Comparison of ENCODE assay signal across 13 cellular contexts in genomic region chr9:125296843-125297372, GRCh38. TPM values are rescaled to one million over a fixed set of nuclear protein-coding genes. Genes with fewer than 3 reads are reported as not detected.
DNase-seq lines count a peak whose midpoint lies in the region; ATAC-seq and TF ChIP-seq lines count a peak whose summit lies in the region.
"Had no signal": no experiment of that assay in that cellular context is flagged by ENCODE, and none has a peak within 500 bp of the region (broad histone marks: within the 10 kb centered on the region; RNA-seq: fewer than 3 reads in every experiment).

No MANE protein-coding gene starts in this region.

- CTCF ChIA-PET in WTC11 (lab: Charles Lee) = interaction anchor here (0.8 kb wide), 1 partner anchor 42 kb away, joined by 3 read pairs; no protein-coding TSS in a partner anchor

- H3K27ac ChIP-seq in neutrophil = peak overlapping the region; percentile 27

- no peak overlapping the region for H3K4me3 ChIP-seq in neutrophil (ENCODE audit: low read depth in 1 of 2, low read length in 1 of 2)
- H3K4me3 ChIP-seq: gastrocnemius medialis had no signal

- no peaks in the 10 kb centered on the region for H3K9me3 Mint-ChIP-seq in WTC11
- H3K9me3 Mint-ChIP-seq: activated naive CD4-positive, alpha-beta T cell treated with anti-CD3 and anti-CD28 coated beads for 36 hours; stimulated activated naive CD8-positive, alpha-beta T cell treated with anti-CD3 and anti-CD28 coated beads, Interleukin-15, Interleukin-2, amounts not matched to agents 100 ng/mL and 50 ng/mL, for 24 hours had no signal

- POLR2A ChIA-PET in WTC11 (lab: Charles Lee) = interaction anchor here (0.6 kb wide), 1 partner anchor 13 kb away, joined by 3 read pairs; no protein-coding TSS in a partner anchor

- H3K27me3 Mint-ChIP-seq in WTC11 (ENCODE audit: low read depth) = no peaks in the 10 kb centered on the region
- H3K27me3 Mint-ChIP-seq: stimulated activated naive CD8-positive, alpha-beta T cell treated with anti-CD3 and anti-CD28 coated beads, Interleukin-15, Interleukin-2, amounts not matched to agents 100 ng/mL and 50 ng/mL, for 24 hours had no signal

- H3K36me3 Mint-ChIP-seq in WTC11 = peaks cover 1% of the 10 kb centered on the region

- 0 out of 2 replicates have a peak, but pooled peaks cover 4% of the 10 kb centered on the region for H3K4me1 Mint-ChIP-seq in WTC11

- no peaks in the 10 kb centered on the region for H3K27me3 ChIP-seq in neutrophil
- H3K27me3 ChIP-seq: gastrocnemius medialis had no signal

- no peaks in the 10 kb centered on the region for H3K9me3 ChIP-seq in neutrophil
- H3K9me3 ChIP-seq: gastrocnemius medialis had no signal

- no peak for TF ChIP-seq CTCF in WTC11 (IDR thresholded peaks at IDR 0.05)
- no peak for TF ChIP-seq CTCF in neutrophil (IDR thresholded peaks at IDR 0.05)

- DNase-seq in NCI-H1105 treated with DMSO at 0.1 percent for 48 hours (lab: John Stamatoyannopoulos, UW) (peak; percentile 17), NCI-H1105 (lab: John Stamatoyannopoulos, UW) (no peak), NCI-H2029 treated with DMSO at 0.1 percent for 48 hours (lab: John Stamatoyannopoulos, UW) (peak; percentile 95), WTC11 (ENCODE audit: low spot score) (no peak)
- DNase-seq: 8988T; activated CD4-positive, alpha-beta T cell treated with anti-CD3 and anti-CD28 coated beads for 48 hours; activated naive CD4-positive, alpha-beta T cell treated with anti-CD3 and anti-CD28 coated beads for 36 hours; gastrocnemius medialis had no signal

- H3K4me3 Mint-ChIP-seq in WTC11 = no peak overlapping the region
- H3K4me3 Mint-ChIP-seq: activated naive CD4-positive, alpha-beta T cell treated with anti-CD3 and anti-CD28 coated beads for 36 hours; stimulated activated naive CD8-positive, alpha-beta T cell treated with anti-CD3 and anti-CD28 coated beads, Interleukin-15, Interleukin-2, amounts not matched to agents 100 ng/mL and 50 ng/mL, for 24 hours had no signal

- no peak for ATAC-seq in WTC11
- ATAC-seq in GM21526 (IDR thresholded peaks at IDR 0.05; ENCODE audit: low FRiP score, unreplicated experiment) = no peak
- no peak for ATAC-seq in esophagus mucosa
- ATAC-seq in GM18907 (IDR thresholded peaks at IDR 0.05; ENCODE audit: unreplicated experiment) = no peak
- ATAC-seq: gastrocnemius medialis had no signal

- H3K27ac Mint-ChIP-seq in WTC11 = no peak overlapping the region
- H3K27ac Mint-ChIP-seq: activated naive CD4-positive, alpha-beta T cell treated with anti-CD3 and anti-CD28 coated beads for 36 hours had no signal

- H3K4me1 ChIP-seq in neutrophil (ENCODE audit: control insufficient read depth in 1 of 2, insufficient read depth in 1 of 2, low read depth in 1 of 2, low read length in 1 of 2) = peaks cover 4 to 7% of the 10 kb centered on the region in 2 experiments

- H3K36me3 ChIP-seq in neutrophil = peaks cover 17% of the 10 kb centered on the region

TF ChIP-seq in WTC11, 78 proteins besides CTCF, POLR2A, EP300 and RAD21:
- TF ChIP-seq NFE2L1 (CRISPR knock-in tag; IDR thresholded peaks at IDR 0.05) = no peak
- no peak for TF ChIP-seq ZNF263 (CRISPR knock-in tag; IDR thresholded peaks at IDR 0.05; ENCODE audit: low read depth)
- TF ChIP-seq TEAD4 (CRISPR knock-in tag; IDR thresholded peaks at IDR 0.05) = no peak
- TF ChIP-seq, protein P1, sequence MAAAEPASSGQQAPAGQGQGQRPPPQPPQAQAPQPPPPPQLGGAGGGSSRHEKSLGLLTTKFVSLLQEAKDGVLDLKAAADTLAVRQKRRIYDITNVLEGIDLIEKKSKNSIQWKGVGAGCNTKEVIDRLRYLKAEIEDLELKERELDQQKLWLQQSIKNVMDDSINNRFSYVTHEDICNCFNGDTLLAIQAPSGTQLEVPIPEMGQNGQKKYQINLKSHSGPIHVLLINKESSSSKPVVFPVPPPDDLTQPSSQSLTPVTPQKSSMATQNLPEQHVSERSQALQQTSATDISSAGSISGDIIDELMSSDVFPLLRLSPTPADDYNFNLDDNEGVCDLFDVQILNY (CRISPR knock-in tag; IDR thresholded peaks at IDR 0.05) = no peak
- no peak for TF ChIP-seq NR1H2 (CRISPR knock-in tag; IDR thresholded peaks at IDR 0.05)
- 0 out of 2 replicates have a peak, but pooled peaks have one; percentile 4 for TF ChIP-seq RORB (CRISPR knock-in tag; IDR thresholded peaks at IDR 0.05)
- no peak for TF ChIP-seq SMAD3 (CRISPR knock-in tag; IDR thresholded peaks at IDR 0.05; ENCODE audit: borderline replicate concordance)
- TF ChIP-seq PREB (CRISPR knock-in tag; IDR thresholded peaks at IDR 0.05; ENCODE audit: borderline replicate concordance) = no peak
- no peak for TF ChIP-seq ZNF317 (CRISPR knock-in tag; IDR thresholded peaks at IDR 0.05; ENCODE audit: borderline replicate concordance, low read depth)

RNA-seq across cellular contexts. Expression of gene GAPVD1, which starts 35.3 kb away (rescaled TPM):
- 33.3 to 34.0 TPM (median 33.8 TPM) in 3 replicates for total RNA-seq in WTC11 (2021)
- 34.6 TPM for total RNA-seq in esophagus mucosa

RNA-seq across cellular contexts. Expression of gene HSPA5, which starts 55.8 kb away (rescaled TPM):
- total RNA-seq in WTC11 (2021) = 224 to 357 TPM (median 224 TPM) in 3 replicates
- 119 TPM for total RNA-seq in esophagus mucosa

Comparison
In these comparisons a context has a peak if more than half of its experiments do, and no peak if none do; other contexts are left out.
1. DNase-seq: peak in NCI-H1105 treated with DMSO at 0.1 percent for 48 hours (single experiment) and NCI-H2029 treated with DMSO at 0.1 percent for 48 hours (single experiment); none in NCI-H1105 (single experiment) and WTC11 (single experiment).